8 cellular contexts compared by ENCODE assay signal in genomic region chr4:147160908-147161513, GRCh38.
DNase-seq lines count a peak whose midpoint lies in the region; ATAC-seq and TF ChIP-seq lines count a peak whose summit lies in the region.

No MANE protein-coding gene starts in this region.

- TF ChIP-seq CTCF in GM20000 (IDR thresholded peaks at IDR 0.05; ENCODE audit: extremely low read depth, missing control alignments) (peak; percentile 72), esophagus muscularis mucosa (IDR thresholded peaks at IDR 0.05) (peak; percentile 32 to 67 (median 49)), neural crest cell (conservative IDR thresholded peaks at IDR 0.05) (peak; percentile 77)

- peak; percentile 22 to 33 for DNase-seq in NOMO-1 (lab: John Stamatoyannopoulos, UW; ENCODE audit: unreplicated experiment in 2 of 2)
- no peak for DNase-seq in NOMO-1 treated with dmso at 0.1 percent for 144 hours (lab: John Stamatoyannopoulos, UW; ENCODE audit: unreplicated experiment)
- peak; percentile 76 for DNase-seq in GM20000 (ENCODE audit: low spot score)
- peak; percentile 68 for DNase-seq in RKO (ENCODE audit: low spot score)
- DNase-seq in esophagus muscularis mucosa (ENCODE audit: extremely low spot score), result no peak
- no peak for DNase-seq in neural crest cell (ENCODE audit: low read depth, low spot score)
- no peak for DNase-seq in activated T-helper 1 cell treated with anti-CD3 and anti-CD28 coated beads, Interleukin-12 subunit alpha, Interleukin-12 subunit beta, Interleukin-2, Interleukin-4 antibody, amounts not matched to agents 30 ng/mL and 10 ng/mL and 1 ng/mL, durations not matched to agents 14 hours and 24 hours and 36 hours (ENCODE audit: low spot score)

- peak; percentile 79 for ATAC-seq in HG03439 (IDR thresholded peaks at IDR 0.05; ENCODE audit: unreplicated experiment)

- H3K4me3 ChIP-seq in esophagus muscularis mucosa, result no peak overlapping the region

- H3K4me1 ChIP-seq in esophagus muscularis mucosa, result peaks cover 9 to 12% (median 11%) of the 10 kb centered on the region in 4 donors

- no peaks in the 10 kb centered on the region for H3K36me3 ChIP-seq in esophagus muscularis mucosa

- no peak for TF ChIP-seq EP300 in esophagus muscularis mucosa (IDR thresholded peaks at IDR 0.05)

- peaks cover 0 to 9% (median 0%) of the 10 kb centered on the region in 4 donors for H3K27me3 ChIP-seq in esophagus muscularis mucosa

- H3K9me3 ChIP-seq in esophagus muscularis mucosa, result no peaks in the 10 kb centered on the region

- H3K36me3 Mint-ChIP-seq in neural crest cell (ENCODE audit: low read depth), result no peaks in the 10 kb centered on the region
- no peaks in the 10 kb centered on the region for H3K36me3 Mint-ChIP-seq in activated T-helper 1 cell treated with anti-CD3 and anti-CD28 coated beads, Interleukin-12 subunit alpha, Interleukin-12 subunit beta, Interleukin-2, Interleukin-4 antibody, amounts not matched to agents 30 ng/mL and 10 ng/mL and 1 ng/mL, durations not matched to agents 14 hours and 24 hours and 36 hours (ENCODE audit: low read depth)

- no peak overlapping the region for H3K27ac ChIP-seq in esophagus muscularis mucosa (replicated peaks in 1 of 4)

- H3K27me3 Mint-ChIP-seq in neural crest cell (ENCODE audit: low read depth), result no peaks in the 10 kb centered on the region
- H3K27me3 Mint-ChIP-seq in activated T-helper 1 cell treated with anti-CD3 and anti-CD28 coated beads, Interleukin-12 subunit alpha, Interleukin-12 subunit beta, Interleukin-2, Interleukin-4 antibody, amounts not matched to agents 30 ng/mL and 10 ng/mL and 1 ng/mL, durations not matched to agents 14 hours and 24 hours and 36 hours (ENCODE audit: insufficient read depth), result peaks cover 20% of the 10 kb centered on the region

- WGBS in esophagus muscularis mucosa, result 47% methylated on average over 3 of the region's 3 CpGs

- H3K4me1 Mint-ChIP-seq in neural crest cell, result peaks cover 15% of the 10 kb centered on the region
- no peaks in the 10 kb centered on the region for H3K4me1 Mint-ChIP-seq in activated T-helper 1 cell treated with anti-CD3 and anti-CD28 coated beads, Interleukin-12 subunit alpha, Interleukin-12 subunit beta, Interleukin-2, Interleukin-4 antibody, amounts not matched to agents 30 ng/mL and 10 ng/mL and 1 ng/mL, durations not matched to agents 14 hours and 24 hours and 36 hours (ENCODE audit: low read depth)

- TF ChIP-seq POLR2A in esophagus muscularis mucosa (IDR thresholded peaks at IDR 0.05; ENCODE audit: low read depth), result no peak

- intact Hi-C loops in esophagus muscularis mucosa (cut with DNase I), result loop anchor here (10.0 kb wide), 1 partner anchor 424 kb away; no protein-coding TSS in a partner anchor
- intact Hi-C loops in activated T-helper 1 cell treated with anti-CD3 and anti-CD28 coated beads, Interleukin-12 subunit alpha, Interleukin-12 subunit beta, Interleukin-2, Interleukin-4 antibody, amounts not matched to agents 30 ng/mL and 10 ng/mL and 1 ng/mL, durations not matched to agents 14 hours and 24 hours and 36 hours (cut with micrococcal nuclease), result loop anchor here (1.0 to 2.0 kb wide), 2 partner anchors 429 to 706 kb away; no protein-coding TSS in a partner anchor

- peak overlapping the region; percentile 10 for H3K4me3 Mint-ChIP-seq in neural crest cell
- H3K4me3 Mint-ChIP-seq in activated T-helper 1 cell treated with anti-CD3 and anti-CD28 coated beads, Interleukin-12 subunit alpha, Interleukin-12 subunit beta, Interleukin-2, Interleukin-4 antibody, amounts not matched to agents 30 ng/mL and 10 ng/mL and 1 ng/mL, durations not matched to agents 14 hours and 24 hours and 36 hours, result no peak overlapping the region

- no peak overlapping the region for H3K27ac Mint-ChIP-seq in neural crest cell (ENCODE audit: unreplicated experiment)
- no peak overlapping the region for H3K27ac Mint-ChIP-seq in activated T-helper 1 cell treated with anti-CD3 and anti-CD28 coated beads, Interleukin-12 subunit alpha, Interleukin-12 subunit beta, Interleukin-2, Interleukin-4 antibody, amounts not matched to agents 30 ng/mL and 10 ng/mL and 1 ng/mL, durations not matched to agents 14 hours and 24 hours and 36 hours

- no peaks in the 10 kb centered on the region for H3K9me3 Mint-ChIP-seq in neural crest cell
- no peaks in the 10 kb centered on the region for H3K9me3 Mint-ChIP-seq in activated T-helper 1 cell treated with anti-CD3 and anti-CD28 coated beads, Interleukin-12 subunit alpha, Interleukin-12 subunit beta, Interleukin-2, Interleukin-4 antibody, amounts not matched to agents 30 ng/mL and 10 ng/mL and 1 ng/mL, durations not matched to agents 14 hours and 24 hours and 36 hours

Comparison
In these comparisons a context has a peak if more than half of its experiments do, and no peak if none do; other contexts are left out.
1. DNase-seq: peak in NOMO-1 (2 of 2), GM20000 (single experiment) and RKO (single experiment); none in NOMO-1 treated with dmso at 0.1 percent for 144 hours (single experiment), esophagus muscularis mucosa (single experiment), neural crest cell (single experiment) and activated T-helper 1 cell treated with anti-CD3 and anti-CD28 coated beads, Interleukin-12 subunit alpha, Interleukin-12 subunit beta, Interleukin-2, Interleukin-4 antibody, amounts not matched to agents 30 ng/mL and 10 ng/mL and 1 ng/mL, durations not matched to agents 14 hours and 24 hours and 36 hours (single experiment).
2. Peak in every context shown above with its lines, with median percentiles within 50 percentile points of each other: CTCF ChIP-seq.